Comparison of ENCODE assay signal across 19 cellular contexts in genomic region chr17:35236821-35237220, GRCh38. TPM values are rescaled to one million over a fixed set of nuclear protein-coding genes. Genes with fewer than 3 reads are reported as not detected.
DNase-seq lines count a peak whose midpoint lies in the region; ATAC-seq and TF ChIP-seq lines count a peak whose summit lies in the region.
"Had no signal": no experiment of that assay in that cellular context is flagged by ENCODE, and none has a peak within 500 bp of the region (broad histone marks: within the 10 kb centered on the region; RNA-seq: fewer than 3 reads in every experiment).

No MANE protein-coding gene starts in this region.

- no peaks in the 10 kb centered on the region for H3K27me3 Mint-ChIP-seq in activated naive CD8-positive, alpha-beta T cell
- no peaks in the 10 kb centered on the region for H3K27me3 Mint-ChIP-seq in activated naive CD8-positive, alpha-beta T cell treated with anti-CD3 and anti-CD28 coated beads, Interleukin-2, amount 50 U/mL, for 24 hours
- H3K27me3 Mint-ChIP-seq in T-cell, result no peaks in the 10 kb centered on the region

- H3K27ac Mint-ChIP-seq in activated naive CD8-positive, alpha-beta T cell, result peak overlapping the region; percentile 89
- H3K27ac Mint-ChIP-seq in activated naive CD8-positive, alpha-beta T cell treated with anti-CD3 and anti-CD28 coated beads, Interleukin-2, amount 50 U/mL, for 24 hours, result no peak overlapping the region
- H3K27ac Mint-ChIP-seq in T-cell, result peak overlapping the region; percentile 99
- H3K27ac Mint-ChIP-seq: H9 had no signal

- no peak for TF ChIP-seq CTCF in epithelial cell of proximal tubule (conservative IDR thresholded peaks at IDR 0.05; ENCODE audit: low read depth, low read length)

- H3K9me3 Mint-ChIP-seq in activated naive CD8-positive, alpha-beta T cell (ENCODE audit: low read depth), result no peaks in the 10 kb centered on the region
- H3K9me3 Mint-ChIP-seq in activated naive CD8-positive, alpha-beta T cell treated with anti-CD3 and anti-CD28 coated beads, Interleukin-2, amount 50 U/mL, for 24 hours, result no peaks in the 10 kb centered on the region
- no peaks in the 10 kb centered on the region for H3K9me3 Mint-ChIP-seq in T-cell
- H3K9me3 Mint-ChIP-seq: IgD-negative memory B cell had no signal

- no peak for DNase-seq in activated naive CD8-positive, alpha-beta T cell treated with anti-CD3 and anti-CD28 coated beads, Interleukin-2, amount 50 U/mL, for 24 hours
- DNase-seq in T-cell, result no peak
- DNase-seq in epithelial cell of proximal tubule (ENCODE audit: low read depth), result peak; percentile 42
- DNase-seq in stromal cell of bone marrow (ENCODE audit: low read depth), result peak; percentile 5
- DNase-seq in activated T-cell treated with anti-CD3 and anti-CD28 coated beads, Interleukin-2, amount 50 U/mL, for 48 hours, result no peak
- no peak for DNase-seq in activated CD4-positive, alpha-beta T cell treated with anti-CD3 and anti-CD28 coated beads for 1 hour
- DNase-seq: 8988T, H9, MV-4-11, NCI-H1436, NCI-H2081, NCI-H524, Peyer's patch, SHP77 treated with DMSO at 0.1 percent for 48 hours had no signal

- POLR2A ChIA-PET in T-cell (lab: Charles Lee), result no interaction called here

- peaks cover 5% of the 10 kb centered on the region for H3K36me3 Mint-ChIP-seq in activated naive CD8-positive, alpha-beta T cell
- H3K36me3 Mint-ChIP-seq in activated naive CD8-positive, alpha-beta T cell treated with anti-CD3 and anti-CD28 coated beads, Interleukin-2, amount 50 U/mL, for 24 hours (ENCODE audit: low read depth), result no peaks in the 10 kb centered on the region
- peaks cover 16% of the 10 kb centered on the region for H3K36me3 Mint-ChIP-seq in T-cell
- H3K36me3 Mint-ChIP-seq: IgD-negative memory B cell had no signal

- H3K4me3 Mint-ChIP-seq in activated naive CD8-positive, alpha-beta T cell, result no peak overlapping the region
- no peak overlapping the region for H3K4me3 Mint-ChIP-seq in activated naive CD8-positive, alpha-beta T cell treated with anti-CD3 and anti-CD28 coated beads, Interleukin-2, amount 50 U/mL, for 24 hours
- peak overlapping the region in 1 of 3 donors; percentile 100 for H3K4me3 Mint-ChIP-seq in T-cell
- H3K4me3 Mint-ChIP-seq: H9, IgD-negative memory B cell had no signal

- H3K4me3 ChIP-seq in epithelial cell of proximal tubule (ENCODE audit: low read depth, low read length), result no peak overlapping the region
- H3K4me3 ChIP-seq: Peyer's patch had no signal

- peaks cover 90% of the 10 kb centered on the region for H3K4me1 Mint-ChIP-seq in activated naive CD8-positive, alpha-beta T cell (ENCODE audit: low read depth)
- peaks cover 78% of the 10 kb centered on the region for H3K4me1 Mint-ChIP-seq in activated naive CD8-positive, alpha-beta T cell treated with anti-CD3 and anti-CD28 coated beads, Interleukin-2, amount 50 U/mL, for 24 hours
- H3K4me1 Mint-ChIP-seq in T-cell, result peaks cover 79 to 80% (median 80%) of the 10 kb centered on the region in 3 donors

- CTCF ChIA-PET in T-cell (lab: Charles Lee), result interaction anchor here in 1 of 2 donors (1.4 kb wide), 1 partner anchor 76 kb away, joined by 3 read pairs; no protein-coding TSS in a partner anchor

- ATAC-seq in activated naive CD8-positive, alpha-beta T cell treated with anti-CD3 and anti-CD28 coated beads, Interleukin-2, amount 50 U/mL, for 24 hours, result no peak
- no peak for ATAC-seq in T-cell (replicated peaks in 1 of 4)
- no peak for ATAC-seq in HG02678 (IDR thresholded peaks at IDR 0.05; ENCODE audit: unreplicated experiment)

RNA-seq across cellular contexts. Expression of gene SLFN5, which starts 6.1 kb away (rescaled TPM):
- total RNA-seq in T-cell (100 to 1,000 TPM; 132 to 195 (median 164) TPM), epithelial cell of proximal tubule (15.6 and 28.8 TPM in 2 replicates)

RNA-seq across cellular contexts. Expression of gene SLC35G3, which starts 42.6 kb away (rescaled TPM):
- total RNA-seq in T-cell (not detected), epithelial cell of proximal tubule (not detected in 2 replicates)
- total RNA-seq: Daoy, H9, LHCN-M2, Peyer's patch had no signal

Comparison
In these comparisons a context has a peak if more than half of its experiments do, and no peak if none do; other contexts are left out.
1. DNase-seq: peak in epithelial cell of proximal tubule (single experiment) and stromal cell of bone marrow (single experiment); none in activated naive CD8-positive, alpha-beta T cell treated with anti-CD3 and anti-CD28 coated beads, Interleukin-2, amount 50 U/mL, for 24 hours (single experiment), T-cell (0 of 34), activated T-cell treated with anti-CD3 and anti-CD28 coated beads, Interleukin-2, amount 50 U/mL, for 48 hours (0 of 2) and activated CD4-positive, alpha-beta T cell treated with anti-CD3 and anti-CD28 coated beads for 1 hour (single experiment).